Comparison of ENCODE assay signal across 9 cellular contexts in genomic region chr5:138180183-138180782, GRCh38. TPM values are rescaled to one million over a fixed set of nuclear protein-coding genes. Genes with fewer than 3 reads are reported as not detected.
DNase-seq lines count a peak whose midpoint lies in the region; ATAC-seq and TF ChIP-seq lines count a peak whose summit lies in the region.
"Had no signal": no experiment of that assay in that cellular context is flagged by ENCODE, and none has a peak within 500 bp of the region (broad histone marks: within the 10 kb centered on the region; RNA-seq: fewer than 3 reads in every experiment).

No MANE protein-coding gene starts in this region.

- H3K4me2 ChIP-seq in OCI-LY1 (ENCODE audit: low read length), result peak overlapping the region; percentile 90

- H2AFZ ChIP-seq in OCI-LY1 (ENCODE audit: low read length), result no peak overlapping the region

- TF ChIP-seq EP300 in tibial nerve (IDR thresholded peaks at IDR 0.05), result no peak

- peak overlapping the region in 2 of 4 donors; percentile 38 to 64 for H3K4me3 Mint-ChIP-seq in IgD-negative memory B cell
- H3K4me3 Mint-ChIP-seq in chondrocyte (ENCODE audit: unreplicated experiment), result no peak overlapping the region
- peak overlapping the region in 7 of 10 donors; percentile 33 to 67 (median 42) for H3K4me3 Mint-ChIP-seq in naive thymus-derived CD8-positive, alpha-beta T cell
- H3K4me3 Mint-ChIP-seq: central memory CD8-positive, alpha-beta T cell had no signal

- WGBS in tibial nerve, 2 donors, result 68 to 70% methylated on average over 5 of the region's 5 CpGs

- H3K36me3 ChIP-seq in OCI-LY1 (ENCODE audit: insufficient read depth, low read length) (peaks cover 58% of the 10 kb centered on the region), tibial nerve (peaks cover 0 to 44% (median 0%) of the 10 kb centered on the region in 3 donors)

- H3K4me1 Mint-ChIP-seq in IgD-negative memory B cell, result peaks cover 0 to 10% (median 8%) of the 10 kb centered on the region in 3 donors
- peaks cover 13% of the 10 kb centered on the region for H3K4me1 Mint-ChIP-seq in chondrocyte (ENCODE audit: low read depth)
- peaks cover 0 to 7% (median 3%) of the 10 kb centered on the region in 4 donors for H3K4me1 Mint-ChIP-seq in naive thymus-derived CD8-positive, alpha-beta T cell
- H3K4me1 Mint-ChIP-seq: central memory CD8-positive, alpha-beta T cell had no signal

- H3K27me3 Mint-ChIP-seq in IgD-negative memory B cell, result no peaks in the 10 kb centered on the region
- H3K27me3 Mint-ChIP-seq in chondrocyte (ENCODE audit: low read depth), result no peaks in the 10 kb centered on the region
- H3K27me3 Mint-ChIP-seq in naive thymus-derived CD8-positive, alpha-beta T cell, result no peaks in the 10 kb centered on the region
- H3K27me3 Mint-ChIP-seq: central memory CD8-positive, alpha-beta T cell had no signal

- no peak for TF ChIP-seq POLR2A in tibial nerve (IDR thresholded peaks at IDR 0.05)

- peak; percentile 14 for DNase-seq in ELF-1 (ENCODE audit: low read depth, low spot score)
- no peak for DNase-seq in chondrocyte (ENCODE audit: low spot score)
- DNase-seq in naive thymus-derived CD8-positive, alpha-beta T cell, result peak in 4 of 10 donors; percentile 2 to 32 (median 24)
- no peak for DNase-seq in stimulated activated CD4-positive, alpha-beta T cell treated with anti-CD3 and anti-CD28 coated beads, Interleukin-15, amount 100 ng/mL, for 24 hours
- no peak for DNase-seq in effector CD8-positive, alpha-beta T cell (lab: John Stamatoyannopoulos, UW)
- no peak for DNase-seq in tibial nerve (ENCODE audit: low spot score in 2 of 2)

- H3K9ac ChIP-seq in OCI-LY1 (ENCODE audit: low read length), result peak overlapping the region; percentile 90

- H3K4me3 ChIP-seq in OCI-LY1 (ENCODE audit: low read depth, low read length, poor library complexity, severe bottlenecking) (peak overlapping the region; percentile 90), tibial nerve (no peak overlapping the region)

- peaks cover 21% of the 10 kb centered on the region for H3K4me1 ChIP-seq in OCI-LY1 (ENCODE audit: insufficient read depth, low read length, severe bottlenecking)
- H3K4me1 ChIP-seq in tibial nerve, result peaks cover 0 to 29% (median 18%) of the 10 kb centered on the region in 4 donors

- H3K27ac Mint-ChIP-seq in IgD-negative memory B cell (peak overlapping the region in 2 of 3 donors; percentile 12 to 65), chondrocyte (ENCODE audit: unreplicated experiment) (peak overlapping the region; percentile 13)
- no peak overlapping the region for H3K27ac Mint-ChIP-seq in naive thymus-derived CD8-positive, alpha-beta T cell

- no peaks in the 10 kb centered on the region for H3K9me3 Mint-ChIP-seq in IgD-negative memory B cell
- no peaks in the 10 kb centered on the region for H3K9me3 Mint-ChIP-seq in chondrocyte (ENCODE audit: low read depth)
- H3K9me3 Mint-ChIP-seq in naive thymus-derived CD8-positive, alpha-beta T cell, result no peaks in the 10 kb centered on the region
- H3K9me3 Mint-ChIP-seq: central memory CD8-positive, alpha-beta T cell had no signal

- TF ChIP-seq CTCF in OCI-LY1 (IDR thresholded peaks at IDR 0.05; ENCODE audit: low read length) (peak; percentile 73), chondrocyte (IDR thresholded peaks at IDR 0.05) (peak; percentile 83), tibial nerve (IDR thresholded peaks at IDR 0.05) (peak in 1 of 5 experiments; percentile 18)

- ATAC-seq in naive thymus-derived CD8-positive, alpha-beta T cell, result no peak

- H4K20me1 ChIP-seq in OCI-LY1 (ENCODE audit: insufficient read depth, low read length), result no peaks in the 10 kb centered on the region

- no peaks in the 10 kb centered on the region for H3K27me3 ChIP-seq in OCI-LY1 (ENCODE audit: insufficient read depth, low read length)
- H3K27me3 ChIP-seq in tibial nerve, result no peaks in the 10 kb centered on the region

- no peaks in the 10 kb centered on the region for H3F3A ChIP-seq in OCI-LY1 (ENCODE audit: insufficient read depth, low read length)

- H3K36me3 Mint-ChIP-seq in IgD-negative memory B cell (no peaks in the 10 kb centered on the region), chondrocyte (ENCODE audit: low read depth) (peaks cover 2% of the 10 kb centered on the region)
- H3K36me3 Mint-ChIP-seq in naive thymus-derived CD8-positive, alpha-beta T cell, result peaks cover 0 to 12% (median 1%) of the 10 kb centered on the region in 3 donors

- H3K27ac ChIP-seq in OCI-LY1 (ENCODE audit: low read depth, low read length, poor library complexity, severe bottlenecking), result peak overlapping the region; percentile 73
- H3K27ac ChIP-seq in tibial nerve, result no peak overlapping the region

- no peaks in the 10 kb centered on the region for H3K9me2 ChIP-seq in OCI-LY1 (ENCODE audit: low read depth, low read length)

- H3K9me3 ChIP-seq in OCI-LY1 (ENCODE audit: low read length) (no peaks in the 10 kb centered on the region), tibial nerve (no peaks in the 10 kb centered on the region)

- H3K79me2 ChIP-seq in OCI-LY1 (ENCODE audit: insufficient read depth, low read length), result peaks cover 19% of the 10 kb centered on the region

- POLR2A ChIA-PET in naive thymus-derived CD8-positive, alpha-beta T cell (lab: Charles Lee), result interaction anchor here (1.0 kb wide), 1 partner anchor 35 kb away, joined by 4 read pairs; no protein-coding TSS in a partner anchor

RNA-seq across cellular contexts. Expression of gene KIF20A, which starts 1.4 kb away (rescaled TPM):
- not detected for polyA plus RNA-seq in IgD-negative memory B cell
- total RNA-seq in chondrocyte (5.2 to 15.9 TPM (median 14.3 TPM) in 3 replicates), tibial nerve (1 to 10 TPM in 2 of 4 donors, under 1 TPM in 1, not detected in 1; 0.44 to 9.4 (median 2.1) TPM)
- not detected for total RNA-seq in naive thymus-derived CD8-positive, alpha-beta T cell
- polyA plus RNA-seq in naive thymus-derived CD8-positive, alpha-beta T cell, result not detected

RNA-seq across cellular contexts. Expression of gene BRD8, which starts 1.9 kb away (rescaled TPM):
- 27.3 TPM for polyA plus RNA-seq in IgD-negative memory B cell
- total RNA-seq in chondrocyte (31.4 to 49.5 TPM (median 33.1 TPM) in 3 replicates), tibial nerve (10 to 100 TPM; 47.1 to 66.0 (median 50.2) TPM)
- total RNA-seq in naive thymus-derived CD8-positive, alpha-beta T cell, result 10 to 100 TPM; 76.1 to 77.4 TPM
- polyA plus RNA-seq in naive thymus-derived CD8-positive, alpha-beta T cell, result 10 to 100 TPM; 24.0 to 37.7 (median 31.8) TPM

RNA-seq across cellular contexts. Expression of gene CDC23, which starts 32.8 kb away (rescaled TPM):
- 16.1 TPM for polyA plus RNA-seq in IgD-negative memory B cell
- 28.8 to 32.4 TPM (median 30.8 TPM) in 3 replicates for total RNA-seq in chondrocyte
- total RNA-seq in naive thymus-derived CD8-positive, alpha-beta T cell, result 10 to 100 TPM; 26.3 to 29.3 TPM
- 10 to 100 TPM; 13.7 to 24.7 (median 17.2) TPM for polyA plus RNA-seq in naive thymus-derived CD8-positive, alpha-beta T cell
- total RNA-seq in tibial nerve, result 10 to 100 TPM; 13.1 to 17.6 (median 14.9) TPM

RNA-seq across cellular contexts. Expression of gene NME5, which starts 41.1 kb away (rescaled TPM):
- polyA plus RNA-seq in IgD-negative memory B cell, result not detected
- 1.7 to 5.0 TPM (median 2.0 TPM) in 3 replicates for total RNA-seq in chondrocyte
- total RNA-seq in naive thymus-derived CD8-positive, alpha-beta T cell, result not detected
- not detected for polyA plus RNA-seq in naive thymus-derived CD8-positive, alpha-beta T cell
- 1 to 10 TPM in 3 of 4 donors, not detected in 1; 1.7 to 5.0 (median 2.7) TPM for total RNA-seq in tibial nerve

Comparison
In these comparisons a context has a peak if more than half of its experiments do, and no peak if none do; other contexts are left out.
1. H3K27ac Mint-ChIP-seq: peak in IgD-negative memory B cell (2 of 3) and chondrocyte (single experiment); none in naive thymus-derived CD8-positive, alpha-beta T cell (0 of 10).